18 cellular contexts compared by ENCODE assay signal in the genomic region with DNA sequence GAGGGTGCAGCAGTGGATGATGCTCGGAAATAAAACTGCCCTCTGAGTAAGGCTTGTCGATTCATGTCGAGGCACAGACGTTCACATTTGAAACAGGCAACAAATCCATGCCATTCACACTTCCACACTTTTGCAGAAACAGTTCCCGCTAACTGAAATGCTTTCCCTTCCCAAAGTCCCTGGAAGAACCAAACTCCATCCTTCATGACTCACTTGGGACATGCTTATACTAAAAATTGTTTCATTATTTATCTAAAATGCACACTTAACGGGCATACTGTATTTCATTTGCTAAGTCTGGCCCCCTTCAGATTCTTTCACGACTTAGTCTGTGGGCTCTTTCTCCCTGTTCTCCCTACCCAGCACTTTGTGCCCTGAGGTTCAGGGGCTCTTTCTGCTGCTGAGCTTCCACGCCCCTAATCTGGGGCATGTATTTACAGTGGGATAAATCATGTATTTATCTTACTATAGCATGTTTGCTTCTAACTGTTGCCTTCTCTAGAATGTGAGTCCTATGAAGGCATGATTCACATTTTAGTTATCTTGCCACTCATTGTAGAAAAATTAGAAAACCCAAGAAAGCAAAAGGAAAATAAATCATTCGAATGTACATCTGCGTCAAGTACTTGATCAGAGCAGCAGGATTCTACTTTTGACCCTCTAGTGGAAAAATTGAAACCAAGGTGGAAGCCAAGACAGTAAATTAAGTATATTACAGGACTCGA. TPM values are rescaled to one million over a fixed set of nuclear protein-coding genes. Genes with fewer than 3 reads are reported as not detected.
DNase-seq lines count a peak whose midpoint lies in the region; ATAC-seq, FAIRE-seq and TF ChIP-seq lines count a peak whose summit lies in the region.
"Had no signal": no experiment of that assay in that cellular context is flagged by ENCODE, and none has a peak within 500 bp of the region (broad histone marks: within the 10 kb centered on the region; RNA-seq: fewer than 3 reads in every experiment).

No MANE protein-coding gene starts in this region.

- H3K36me3 ChIP-seq in GM23248 (ENCODE audit: low read depth): no peaks in the 10 kb centered on the region
- no peaks in the 10 kb centered on the region for H3K36me3 ChIP-seq in body of pancreas (replicated peaks in 1 of 2; ENCODE audit: insufficient read depth in 1 of 2, low read depth in 2 of 2)
- H3K36me3 ChIP-seq in ovary: no peaks in the 10 kb centered on the region
- H3K36me3 ChIP-seq: left ventricle myocardium inferior had no signal

- POLR2A ChIA-PET in A549 (lab: Yijun Ruan, JAX): no interaction called here

- TF ChIP-seq CTCF in A549 (IDR thresholded peaks at IDR 0.05): no peak
- TF ChIP-seq CTCF in body of pancreas (IDR thresholded peaks at IDR 0.05): no peak
- no peak for TF ChIP-seq CTCF in ovary (IDR thresholded peaks at IDR 0.05)

- H2AFZ ChIP-seq in GM23248: peak overlapping the region; percentile 60

- TF ChIP-seq EP300 in A549 (IDR thresholded peaks at IDR 0.05) (no peak), ovary (IDR thresholded peaks at IDR 0.05) (no peak)

- H3K4me1 ChIP-seq in A549: peaks cover 54% of the 10 kb centered on the region
- peaks cover 41% of the 10 kb centered on the region for H3K4me1 ChIP-seq in GM23248 (ENCODE audit: insufficient read depth)
- peaks cover 31% of the 10 kb centered on the region for H3K4me1 ChIP-seq in body of pancreas
- H3K4me1 ChIP-seq in ovary (ENCODE audit: insufficient read depth): peaks cover 13% of the 10 kb centered on the region

- H3K27me3 ChIP-seq in GM23248 (replicated peaks; ENCODE audit: insufficient read depth) (no peaks in the 10 kb centered on the region), body of pancreas (no peaks in the 10 kb centered on the region), ovary (no peaks in the 10 kb centered on the region)

- CTCF ChIA-PET in A549 (lab: Yijun Ruan, JAX): interaction anchor here (0.7 to 2.9 kb wide), 2 partner anchors 69 to 111 kb away, joined by 3 to 7 read pairs; no protein-coding TSS in a partner anchor

- H3K4me3 ChIP-seq in A549: no peak overlapping the region
- peak overlapping the region; percentile 53 for H3K4me3 ChIP-seq in GM23248
- no peak overlapping the region for H3K4me3 ChIP-seq in body of pancreas
- H3K4me3 ChIP-seq in ovary: no peak overlapping the region
- H3K4me3 ChIP-seq: left ventricle myocardium inferior had no signal

- in situ Hi-C loops in GM23248 (cut with MboI): no loop called here

- peak overlapping the region; percentile 58 for H3K4me2 ChIP-seq in A549
- peak overlapping the region; percentile 81 for H3K4me2 ChIP-seq in GM23248 (ENCODE audit: unreplicated experiment)

- WGBS in A549 (ENCODE audit: missing lambda C conversion rate): 32% methylated on average over 11 of the region's 11 CpGs
- WGBS in GM23248 (ENCODE audit: low coverage in 1 of 2, low lambda C conversion rate in 2 of 2, missing lambda C conversion rate in 2 of 2), 2 experiments: 7 to 8% methylated on average over 11 of the region's 11 CpGs
- WGBS in body of pancreas, 2 donors: 64 to 73% methylated on average over 11 of the region's 11 CpGs
- WGBS in ovary, 3 donors: 66 to 81% (median 75%) methylated on average over 11 of the region's 11 CpGs

- H3K9me2 ChIP-seq in GM23248 (ENCODE audit: insufficient read depth): no peaks in the 10 kb centered on the region

- intact Hi-C loops in body of pancreas (cut with DNase I) (no loop called here), ovary (cut with DNase I) (loop anchor here in 1 of 4 donors (5.0 kb wide), 1 partner anchor 111 kb away; no protein-coding TSS in a partner anchor)

- peak overlapping the region; percentile 47 to 86; a peak in 5 of 6 replicates for H3K27ac ChIP-seq in A549
- peak overlapping the region; percentile 74 for H3K27ac ChIP-seq in GM23248
- no peak overlapping the region for H3K27ac ChIP-seq in body of pancreas
- no peak overlapping the region for H3K27ac ChIP-seq in ovary
- H3K27ac ChIP-seq: left ventricle myocardium inferior had no signal

- ATAC-seq in A549: peak; percentile 63 to 67
- no peak for ATAC-seq in body of pancreas
- ATAC-seq: Right ventricle myocardium inferior had no signal

- H3K9me3 ChIP-seq in A549: no peaks in the 10 kb centered on the region
- no peaks in the 10 kb centered on the region for H3K9me3 ChIP-seq in GM23248 (ENCODE audit: low read depth)
- no peaks in the 10 kb centered on the region for H3K9me3 ChIP-seq in body of pancreas
- no peaks in the 10 kb centered on the region for H3K9me3 ChIP-seq in ovary
- H3K9me3 ChIP-seq: left ventricle myocardium inferior had no signal

- no peaks in the 10 kb centered on the region for H3K79me2 ChIP-seq in GM23248 (ENCODE audit: insufficient read depth)

- DNase-seq in A549 (ENCODE audit: low read depth in 1 of 2, low spot score in 1 of 2) (peak in 1 of 2 experiments; percentile 42), GM23248 (peak; percentile 82), amniotic stem cell (lab: John Stamatoyannopoulos, UW) (peak; percentile 59), kidney tubule cell (ENCODE audit: low spot score) (peak; percentile 67), body of pancreas (no peak), ovary (no peak), NCI-H128 (lab: John Stamatoyannopoulos, UW; ENCODE audit: unreplicated experiment) (no peak), SHP77 (lab: John Stamatoyannopoulos, UW) (no peak)
- DNase-seq: activated CD4-positive, CD25-positive, alpha-beta regulatory T cell; C1 segment of cervical spinal cord; cerebellar nuclear complex; H9; Karpas-422; left ventricle myocardium inferior; occipital lobe; stimulated activated CD4-positive, alpha-beta T cell treated with anti-CD3 and anti-CD28 coated beads, Interleukin-4, amount 100 ng/mL, for 1 hour had no signal

- peak overlapping the region; percentile 37; the same call in 1 of the 2 replicates for H3K9ac ChIP-seq in GM23248

- TF ChIP-seq RAD21 in A549 (conservative IDR thresholded peaks at IDR 0.05 in 1 of 2, IDR thresholded peaks at IDR 0.05 in 1 of 2): no peak

- FAIRE-seq in A549 (lab: Jason Lieb, UNC): no peak

- H4K20me1 ChIP-seq in GM23248 (ENCODE audit: insufficient read depth): no peaks in the 10 kb centered on the region

- H3F3A ChIP-seq in GM23248 (ENCODE audit: insufficient read depth): peaks cover 50% of the 10 kb centered on the region

- TF ChIP-seq POLR2A in A549 (IDR thresholded peaks at IDR 0.05; ENCODE audit: low read length) (no peak), body of pancreas (IDR thresholded peaks at IDR 0.05) (no peak), ovary (IDR thresholded peaks at IDR 0.05) (no peak)

TF ChIP-seq in A549, 52 proteins besides CTCF, POLR2A, EP300 and RAD21:
- TF ChIP-seq GATA3 (IDR thresholded peaks at IDR 0.05; ENCODE audit: borderline replicate concordance) (peak; percentile 60; the same call in 1 of the 2 replicates), HDAC2 (IDR thresholded peaks at IDR 0.05) (no peak), FOSL2 (IDR thresholded peaks at IDR 0.05) (0 out of 2 replicates have a peak, but pooled peaks have one; percentile 27), FOSL2 (CRISPR knock-in tag; IDR thresholded peaks at IDR 0.05) (peak; percentile 76), JUNB (IDR thresholded peaks at IDR 0.05) (peak; percentile 37; the same call in 1 of the 2 replicates), CHD2 (IDR thresholded peaks at IDR 0.05; ENCODE audit: low read length, partially characterized antibody) (no peak), SMC3 (IDR thresholded peaks at IDR 0.05) (no peak), CBX8 (IDR thresholded peaks at IDR 0.05) (no peak)
- TF ChIP-seq, protein P1, sequence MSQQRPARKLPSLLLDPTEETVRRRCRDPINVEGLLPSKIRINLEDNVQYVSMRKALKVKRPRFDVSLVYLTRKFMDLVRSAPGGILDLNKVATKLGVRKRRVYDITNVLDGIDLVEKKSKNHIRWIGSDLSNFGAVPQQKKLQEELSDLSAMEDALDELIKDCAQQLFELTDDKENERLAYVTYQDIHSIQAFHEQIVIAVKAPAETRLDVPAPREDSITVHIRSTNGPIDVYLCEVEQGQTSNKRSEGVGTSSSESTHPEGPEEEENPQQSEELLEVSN (IDR thresholded peaks at IDR 0.05; ENCODE audit: borderline replicate concordance, low read depth): no peak
- TF ChIP-seq, protein P2, sequence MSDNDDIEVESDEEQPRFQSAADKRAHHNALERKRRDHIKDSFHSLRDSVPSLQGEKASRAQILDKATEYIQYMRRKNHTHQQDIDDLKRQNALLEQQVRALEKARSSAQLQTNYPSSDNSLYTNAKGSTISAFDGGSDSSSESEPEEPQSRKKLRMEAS (IDR thresholded peaks at IDR 0.05): 0 out of 2 replicates have a peak, but pooled peaks have one; percentile 49

RNA-seq across cellular contexts. Expression of a gene that starts 12.5 kb away (rescaled TPM):
- polyA plus RNA-seq in A549 (2011; rRNA removed): 0.47 TPM in 1 of 2 replicates, not detected in the other
- 0.37 and 0.52 TPM in 2 replicates for polyA plus RNA-seq in A549 (2012; cell fraction: cytosol; rRNA removed)
- polyA plus RNA-seq in A549 (2012; cell fraction: nucleus; rRNA removed): not detected in 2 replicates
- polyA plus RNA-seq in A549 (2017; fragmentation: RNase III; extraction: RNeasy Plus Mini Kit Qiagen cat#74134 plus additional on column Dnase treatment): not detected in 3 replicates
- polyA minus RNA-seq in A549 (2011; rRNA and poly(A)+ RNA removed): not detected in 2 replicates
- total RNA-seq in GM23248 (2014; rRNA removed; shearing (Covaris generic)): not detected in 2 replicates
- not detected in 2 replicates for polyA plus RNA-seq in GM23248 (2016; fragmentation: Nextera tagmentation; extraction: Ambion mirVana)
- not detected for total RNA-seq in body of pancreas
- total RNA-seq in ovary: 10 to 100 TPM in 1 of 7 donors, 1 to 10 TPM in 1, not detected in 5; 1.8 to 11.6 TPM
- not detected for polyA plus RNA-seq in ovary
- total RNA-seq: H9, left ventricle myocardium inferior, occipital lobe, Right ventricle myocardium inferior, temporal lobe had no signal

Comparison
In these comparisons a context has a peak if more than half of its experiments do, and no peak if none do; other contexts are left out.
1. DNase-seq: peak in GM23248 (single experiment), amniotic stem cell (single experiment) and kidney tubule cell (single experiment); none in body of pancreas (0 of 4), ovary (0 of 5), NCI-H128 (single experiment) and SHP77 (0 of 2).
2. H3K27ac ChIP-seq: peak in A549 (2 of 2) and GM23248 (single experiment); none in body of pancreas (0 of 4) and ovary (0 of 2).